ENCODE assay signal across 1 cellular context in genomic region chr16:4904942-4905615, GRCh38.
TF ChIP-seq lines count a peak whose summit lies in the region.

No MANE protein-coding gene starts in this region.

TF ChIP-seq in K562, 482 proteins besides CTCF, POLR2A, EP300 and RAD21:
- TF ChIP-seq, protein P1, sequence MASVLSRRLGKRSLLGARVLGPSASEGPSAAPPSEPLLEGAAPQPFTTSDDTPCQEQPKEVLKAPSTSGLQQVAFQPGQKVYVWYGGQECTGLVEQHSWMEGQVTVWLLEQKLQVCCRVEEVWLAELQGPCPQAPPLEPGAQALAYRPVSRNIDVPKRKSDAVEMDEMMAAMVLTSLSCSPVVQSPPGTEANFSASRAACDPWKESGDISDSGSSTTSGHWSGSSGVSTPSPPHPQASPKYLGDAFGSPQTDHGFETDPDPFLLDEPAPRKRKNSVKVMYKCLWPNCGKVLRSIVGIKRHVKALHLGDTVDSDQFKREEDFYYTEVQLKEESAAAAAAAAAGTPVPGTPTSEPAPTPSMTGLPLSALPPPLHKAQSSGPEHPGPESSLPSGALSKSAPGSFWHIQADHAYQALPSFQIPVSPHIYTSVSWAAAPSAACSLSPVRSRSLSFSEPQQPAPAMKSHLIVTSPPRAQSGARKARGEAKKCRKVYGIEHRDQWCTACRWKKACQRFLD (CRISPR knock-in tag; IDR thresholded peaks at IDR 0.05): no peak
- TF ChIP-seq RCOR1 (IDR thresholded peaks at IDR 0.05; ENCODE audit: borderline replicate concordance in 1 of 2, low read depth in 2 of 2, low read length in 2 of 2) (0 out of 4 replicates have a peak, but pooled peaks of 1 of the 2 experiments have one; percentile 26), ADNP (tag; IDR thresholded peaks at IDR 0.05) (peak; percentile 61; the same call in 1 of the 2 replicates), BCOR (IDR thresholded peaks at IDR 0.05) (0 out of 2 replicates have a peak, but pooled peaks have one; percentile 42), TAF1 (IDR thresholded peaks at IDR 0.05; ENCODE audit: control insufficient read depth, extremely low read depth, insufficient read depth, low read length, severe bottlenecking) (no peak), ARID2 (IDR thresholded peaks at IDR 0.05) (no peak), KDM1A (IDR thresholded peaks at IDR 0.05) (peak in 1 of 2 experiments; percentile 35; a peak in 1 of 4 replicates), RBM25 (IDR thresholded peaks at IDR 0.05; ENCODE audit: low read depth, low read length, severe bottlenecking) (peak; percentile 65)
